Comparison of ENCODE assay signal across 11 cellular contexts in genomic region chr20:19895761-19896160, GRCh38.
"Had no signal": no experiment of that assay in that cellular context is flagged by ENCODE, and none has a peak within 500 bp of the region (broad histone marks: within the 10 kb centered on the region; RNA-seq: fewer than 3 reads in every experiment).

No MANE protein-coding gene starts in this region.

- H3K4me2 ChIP-seq: GM23338 had no signal

- H3K4me3 Mint-ChIP-seq: GM23338, H9, HFFc6 had no signal

- H3K27ac Mint-ChIP-seq: GM23338, HFFc6 had no signal

- H3K9ac ChIP-seq: GM23248 had no signal

- H3K36me3 ChIP-seq: HAP-1 had no signal

- DNase-seq: GM23248, GOT3, H7, H9, HCEC 1CT, HFFc6 had no signal

- FAIRE-seq: H1, H54 had no signal

- H3K4me3 ChIP-seq: GM23248, GM23338, HAP-1 had no signal

- H3K9me3 ChIP-seq: HAP-1 had no signal

- ATAC-seq: GM23338, HCT116 had no signal

- H3K4me1 Mint-ChIP-seq: GM23338, H9 had no signal

- H3K4me1 ChIP-seq: HAP-1 had no signal

- H3K27ac ChIP-seq: GM23248 had no signal

- H2AFZ ChIP-seq: GM23248, GM23338 had no signal
